9 cellular contexts compared by ENCODE assay signal in genomic region chr1:220300442-220301121, GRCh38. TPM values are rescaled to one million over a fixed set of nuclear protein-coding genes. Genes with fewer than 3 reads are reported as not detected.
A peak's percentile ranks its signal among the peaks of the same experiment; 100 is the strongest.
DNase-seq lines count a peak whose midpoint lies in the region; ATAC-seq, FAIRE-seq and TF ChIP-seq lines count a peak whose summit lies in the region.
"Had no signal": no experiment of that assay in that cellular context is flagged by ENCODE, and none has a peak within 500 bp of the region (broad histone marks: within the 10 kb centered on the region; RNA-seq: fewer than 3 reads in every experiment).

No MANE protein-coding gene starts in this region.

- peaks cover 0 to 14% (median 4%) of the 10 kb centered on the region in 4 experiments; a peak in 5 of 7 replicates for H3K4me1 ChIP-seq in H1 (replicated peaks in 1 of 4; ENCODE audit: control insufficient read depth in 3 of 4, insufficient read depth in 4 of 4, low read length in 3 of 4)

- in situ Hi-C loops in GM13976 (cut with MboI; ENCODE audit: low sequenced_read_pairs, unreplicated experiment): no loop called here

- H3K27me3 ChIP-seq in H1 (replicated peaks in 1 of 4; ENCODE audit: control insufficient read depth in 3 of 4, extremely low read depth in 1 of 4, insufficient read depth in 3 of 4, low read length in 3 of 4): no peaks in the 10 kb centered on the region

- no peak overlapping the region for H3K4ac ChIP-seq in H1 (replicated peaks; ENCODE audit: insufficient read length, low read depth, low read length)

- H3K56ac ChIP-seq in H1 (replicated peaks; ENCODE audit: insufficient read length, low read depth, low read length): no peak overlapping the region

- no peak overlapping the region for H3K23ac ChIP-seq in H1 (ENCODE audit: insufficient read length)

- no peak overlapping the region for H4K91ac ChIP-seq in H1 (replicated peaks; ENCODE audit: insufficient read length, low read length)

- H3K36me3 ChIP-seq in H1 (ENCODE audit: control insufficient read depth in 2 of 4, insufficient read depth in 4 of 4, low read length in 3 of 4): 0 out of 8 replicates have a peak, but pooled peaks cover 0 to 2% (median 0%) of the 10 kb centered on the region in 4 experiments

- peaks cover 9% of the 10 kb centered on the region for H3K27me3 Mint-ChIP-seq in activated T-cell treated with anti-CD3 and anti-CD28 coated beads, Interleukin-2, amount 50 U/mL, for 4 hours (ENCODE audit: low read depth)

- H3K9me3 ChIP-seq in H1 (ENCODE audit: insufficient read depth in 2 of 2, low read depth in 1 of 2, low read length in 1 of 2): no peaks in the 10 kb centered on the region

- no peak for TF ChIP-seq POLR2A in H1 (IDR thresholded peaks at IDR 0.05; ENCODE audit: control extremely low read depth in 1 of 2, low read depth in 2 of 2, low read length in 2 of 2)

- H4K20me1 ChIP-seq in H1 (replicated peaks in 1 of 2; ENCODE audit: control insufficient read depth in 1 of 2, insufficient read depth in 2 of 2, low read length in 2 of 2): no peaks in the 10 kb centered on the region

- H3K9me3 Mint-ChIP-seq in activated T-cell treated with anti-CD3 and anti-CD28 coated beads, Interleukin-2, amount 50 U/mL, for 4 hours: no peaks in the 10 kb centered on the region

- H2BK5ac ChIP-seq in H1 (ENCODE audit: low read depth, low read length): peak overlapping the region; percentile 8; the same call in 1 of the 2 replicates

- WGBS in H1 (ENCODE audit: extremely low coverage in 1 of 2, insufficient coverage in 1 of 2, insufficient read length in 1 of 2, insufficient replicate concordance in 2 of 2, low coverage in 1 of 2, low lambda C conversion rate in 2 of 2, missing lambda C conversion rate in 1 of 2), 2 experiments: 76% methylated on average over 7 of the region's 7 CpGs; no CpG with 5 or more reads in 1 of the 2 experiments

- peak overlapping the region; percentile 5; the same call in 1 of the 2 replicates for H2BK12ac ChIP-seq in H1 (ENCODE audit: low read depth, low read length)

- H2BK120ac ChIP-seq in H1 (replicated peaks; ENCODE audit: low read depth, low read length): no peak overlapping the region

- POLR2A ChIA-PET in H1 (lab: Charles Lee; ENCODE audit: partially characterized antibody): interaction anchor here (1.3 to 1.4 kb wide), 2 partner anchors 36 to 153 kb away, joined by 3 to 5 read pairs; no protein-coding TSS in a partner anchor

- no peak for TF ChIP-seq CTCF in H1 (IDR thresholded peaks at IDR 0.05; ENCODE audit: control extremely low read depth in 1 of 3, insufficient read depth in 1 of 3, low read depth in 1 of 3, low read length in 3 of 3)
- no peak for TF ChIP-seq CTCF in GM13976 (IDR thresholded peaks at IDR 0.05; ENCODE audit: borderline replicate concordance, control extremely low read depth, extremely low read depth, insufficient read depth, missing control alignments)

- H2AFZ ChIP-seq in H1 (ENCODE audit: low read length): peak overlapping the region; percentile 76

- H2BK15ac ChIP-seq in H1 (ENCODE audit: low read length): no peak overlapping the region

- DNase-seq in COLO829 (ENCODE audit: low spot score) (peak; percentile 92), NCI-H510A (lab: John Stamatoyannopoulos, UW) (peak; percentile 45), H1 (ENCODE audit: low read depth in 1 of 2, low spot score in 2 of 2) (no peak), lung microvascular endothelial cell (ENCODE audit: low read depth in 2 of 2) (peak; percentile 42 to 94), ureter (ENCODE audit: low spot score) (peak; percentile 85), GM13976 (ENCODE audit: low spot score) (no peak), NCI-H1694 (lab: John Stamatoyannopoulos, UW) (no peak)
- no peak for DNase-seq in activated T-cell treated with anti-CD3 and anti-CD28 coated beads, Interleukin-2, amount 50 U/mL, for 4 hours

- H3K36me3 Mint-ChIP-seq in activated T-cell treated with anti-CD3 and anti-CD28 coated beads, Interleukin-2, amount 50 U/mL, for 4 hours (ENCODE audit: insufficient read depth): no peaks in the 10 kb centered on the region

- no peak overlapping the region for H2BK20ac ChIP-seq in H1 (ENCODE audit: low read length)

- no peak overlapping the region for H4K5ac ChIP-seq in H1 (ENCODE audit: insufficient read length, low read depth, low read length)

- no peak overlapping the region for H3K9ac ChIP-seq in H1 (replicated peaks in 1 of 4; ENCODE audit: extremely low read depth in 1 of 4, low read depth in 3 of 4, low read length in 3 of 4)

- FAIRE-seq in H1 (lab: Jason Lieb, UNC): no peak
- FAIRE-seq: GM18507 had no signal

- no peak for TF ChIP-seq RAD21 in H1 (IDR thresholded peaks at IDR 0.05 in 1 of 2, conservative IDR thresholded peaks at IDR 0.05 in 1 of 2; ENCODE audit: low read depth in 2 of 2, low read length in 2 of 2)

- no peaks in the 10 kb centered on the region for H3K4me1 Mint-ChIP-seq in activated T-cell treated with anti-CD3 and anti-CD28 coated beads, Interleukin-2, amount 50 U/mL, for 4 hours (ENCODE audit: low read depth)

- no peak overlapping the region for H2AK5ac ChIP-seq in H1 (ENCODE audit: low read depth, low read length)

- no peaks in the 10 kb centered on the region for H3K79me1 ChIP-seq in H1 (ENCODE audit: low read depth, low read length)

- H3K4me2 ChIP-seq in H1 (ENCODE audit: insufficient read depth in 1 of 2, low read depth in 2 of 2, low read length in 2 of 2): no peak overlapping the region

- H3K4me3 Mint-ChIP-seq in activated T-cell treated with anti-CD3 and anti-CD28 coated beads, Interleukin-2, amount 50 U/mL, for 4 hours: no peak overlapping the region

- peak overlapping the region; percentile 55; the same call in 1 of the 2 replicates for H3K18ac ChIP-seq in H1 (ENCODE audit: extremely low read depth, low read length)

- CTCF ChIA-PET in H1 (lab: Charles Lee; ENCODE audit: partially characterized antibody): interaction anchor here (1.2 to 11.8 kb wide), 2 partner anchors 19 to 225 kb away, joined by 4 to 168 read pairs; no protein-coding TSS in a partner anchor

- no peaks in the 10 kb centered on the region for H3K23me2 ChIP-seq in H1 (ENCODE audit: low read depth, low read length)

- no peak overlapping the region for H3K4me3 ChIP-seq in H1 (ENCODE audit: extremely low read depth in 1 of 4, insufficient read depth in 2 of 4, low read depth in 3 of 4, low read length in 4 of 4)

- H4K8ac ChIP-seq in H1 (ENCODE audit: extremely low read depth, insufficient read depth, low read length): no peak overlapping the region

- no peaks in the 10 kb centered on the region for H3K79me2 ChIP-seq in H1 (ENCODE audit: control insufficient read depth in 1 of 2, insufficient read depth in 2 of 2, low read length in 2 of 2)

- ATAC-seq in activated T-cell treated with anti-CD3 and anti-CD28 coated beads, Interleukin-2, amount 50 U/mL, for 4 hours: no peak

- no peak overlapping the region for H3K27ac ChIP-seq in H1 (ENCODE audit: low read depth, low read length)

- no peak overlapping the region for H3K14ac ChIP-seq in H1 (ENCODE audit: insufficient read length)

- no peak for TF ChIP-seq EP300 in H1 (IDR thresholded peaks at IDR 0.05; ENCODE audit: borderline replicate concordance in 1 of 2, low read depth in 2 of 2, low read length in 2 of 2)

TF ChIP-seq in H1, 55 proteins besides CTCF, POLR2A, EP300 and RAD21:
- TF ChIP-seq ATF2 (IDR thresholded peaks at IDR 0.05; ENCODE audit: low read length): peak; percentile 72; the same call in 1 of the 2 replicates
- TF ChIP-seq USF2 (IDR thresholded peaks at IDR 0.05; ENCODE audit: low read length): peak; percentile 14; the same call in 1 of the 2 replicates
- TF ChIP-seq KDM1A (IDR thresholded peaks at IDR 0.05; ENCODE audit: borderline replicate concordance, low read length): no peak
- peak; percentile 57; the same call in 1 of the 2 replicates for TF ChIP-seq CREB1 (IDR thresholded peaks at IDR 0.05)

RNA-seq across cellular contexts. Expression of gene RAB3GAP2, which starts 28.3 kb away (rescaled TPM):
- total RNA-seq in H1 (2021; fragmentation: NEBNext Ultra II Directional; extraction: Animal tissue kit (Norgen Biotek cat#: 25700)): 52.7 and 55.9 TPM in 2 replicates
- polyA plus RNA-seq in H1 (2011; rRNA removed): 17.9 and 19.7 TPM in 2 replicates
- polyA plus RNA-seq in H1 (2011; cell fraction: cytosol; rRNA removed): 15.2 TPM
- polyA plus RNA-seq in H1 (2011; cell fraction: nucleus; rRNA removed): 37.6 TPM
- polyA plus RNA-seq in H1 (2012, experiment 1 of 2): 18.7 to 38.4 TPM (median 26.4 TPM) in 4 replicates
- polyA plus RNA-seq in H1 (2012, experiment 2 of 2): 1.1 TPM
- 23.8 TPM for polyA plus RNA-seq in H1 (2013, experiment 1 of 2)
- 21.4 TPM for polyA plus RNA-seq in H1 (2013, experiment 2 of 2)
- 140 and 175 TPM in 2 replicates for polyA minus RNA-seq in H1 (2011; rRNA and poly(A)+ RNA removed)
- 20.8 TPM for polyA minus RNA-seq in H1 (2011; cell fraction: cytosol; rRNA and poly(A)+ RNA removed)
- 52.0 TPM for polyA minus RNA-seq in H1 (2011; cell fraction: nucleus; rRNA and poly(A)+ RNA removed)
- 21.1 and 23.8 TPM in 2 replicates for total RNA-seq in lung microvascular endothelial cell
- 41.8 TPM for total RNA-seq in ureter
- 10 to 100 TPM; 34.9 to 37.2 (median 36.1) TPM for total RNA-seq in activated T-cell treated with anti-CD3 and anti-CD28 coated beads, Interleukin-2, amount 50 U/mL, for 4 hours

Comparison
In these comparisons a context has a peak if more than half of its experiments do, and no peak if none do; other contexts are left out.
1. DNase-seq: peak in COLO829 (single experiment), NCI-H510A (single experiment), lung microvascular endothelial cell (2 of 2) and ureter (single experiment); none in H1 (0 of 2), GM13976 (single experiment), activated T-cell treated with anti-CD3 and anti-CD28 coated beads, Interleukin-2, amount 50 U/mL, for 4 hours (single experiment) and NCI-H1694 (single experiment).